Comparison of ENCODE assay signal across 8 cellular contexts in genomic region chr11:63841554-63841953, GRCh38. TPM values are rescaled to one million over a fixed set of nuclear protein-coding genes. Genes with fewer than 3 reads are reported as not detected.
DNase-seq lines count a peak whose midpoint lies in the region; ATAC-seq lines count a peak whose summit lies in the region.

No MANE protein-coding gene starts in this region.

- H3K9me3 ChIP-seq in iPS-20b (ENCODE audit: insufficient read depth, low read depth, low read length) (no peaks in the 10 kb centered on the region), subcutaneous abdominal adipose tissue (ENCODE audit: control insufficient read depth in 5 of 5, low read length in 5 of 5) (no peaks in the 10 kb centered on the region)

- H3K4me1 Mint-ChIP-seq in stimulated activated naive CD8-positive, alpha-beta T cell treated with anti-CD3 and anti-CD28 coated beads, Interleukin-15, Interleukin-2, amounts not matched to agents 100 ng/mL and 50 ng/mL, for 24 hours (ENCODE audit: low read depth): peaks cover 75% of the 10 kb centered on the region
- H3K4me1 Mint-ChIP-seq in activated naive CD8-positive, alpha-beta T cell treated with anti-CD3 and anti-CD28 coated beads, Interleukin-2, amount 10 ng/mL, durations not matched to agents 7 days and 5 days: peaks cover 67% of the 10 kb centered on the region

- H3K36me3 Mint-ChIP-seq in stimulated activated naive CD8-positive, alpha-beta T cell treated with anti-CD3 and anti-CD28 coated beads, Interleukin-15, Interleukin-2, amounts not matched to agents 100 ng/mL and 50 ng/mL, for 24 hours (ENCODE audit: low read depth): peaks cover 24% of the 10 kb centered on the region
- peaks cover 38% of the 10 kb centered on the region for H3K36me3 Mint-ChIP-seq in activated naive CD8-positive, alpha-beta T cell treated with anti-CD3 and anti-CD28 coated beads, Interleukin-2, amount 10 ng/mL, durations not matched to agents 7 days and 5 days

- H3K9ac ChIP-seq in iPS-20b (ENCODE audit: low read depth, low read length): peak overlapping the region; percentile 92
- H3K9ac ChIP-seq in subcutaneous abdominal adipose tissue (ENCODE audit: low read length in 5 of 5): peak overlapping the region; percentile 33 to 99 (median 86)

- POLR2A ChIA-PET in activated naive CD8-positive, alpha-beta T cell treated with anti-CD3 and anti-CD28 coated beads, Interleukin-2, amount 10 ng/mL, durations not matched to agents 7 days and 5 days (lab: Charles Lee): interaction anchor here (0.6 to 2.8 kb wide), 5 partner anchors 10 to 290 kb away, joined by 3 to 8 read pairs (median 3); no protein-coding TSS in a partner anchor

- DNase-seq in stimulated activated naive CD8-positive, alpha-beta T cell treated with anti-CD3 and anti-CD28 coated beads, Interleukin-15, Interleukin-2, amounts not matched to agents 100 U/mL and 50 U/mL, for 24 hours: no peak
- DNase-seq in activated naive CD8-positive, alpha-beta T cell treated with anti-CD3 and anti-CD28 coated beads, Interleukin-2, amount 10 ng/mL, durations not matched to agents 7 days and 5 days: no peak
- no peak for DNase-seq in epidermal melanocyte (ENCODE audit: insufficient read length, low spot score)

- H3K27ac Mint-ChIP-seq in stimulated activated naive CD8-positive, alpha-beta T cell treated with anti-CD3 and anti-CD28 coated beads, Interleukin-15, Interleukin-2, amounts not matched to agents 100 ng/mL and 50 ng/mL, for 24 hours: peak overlapping the region; percentile 63
- peak overlapping the region; percentile 91 for H3K27ac Mint-ChIP-seq in activated naive CD8-positive, alpha-beta T cell treated with anti-CD3 and anti-CD28 coated beads, Interleukin-2, amount 10 ng/mL, durations not matched to agents 7 days and 5 days

- H3K27me3 ChIP-seq in iPS-20b (ENCODE audit: insufficient read depth, low read length): no peaks in the 10 kb centered on the region
- no peaks in the 10 kb centered on the region for H3K27me3 ChIP-seq in subcutaneous abdominal adipose tissue (ENCODE audit: control insufficient read depth in 5 of 5, insufficient read depth in 4 of 5, low read length in 5 of 5)

- H3K27me3 Mint-ChIP-seq in stimulated activated naive CD8-positive, alpha-beta T cell treated with anti-CD3 and anti-CD28 coated beads, Interleukin-15, Interleukin-2, amounts not matched to agents 100 ng/mL and 50 ng/mL, for 24 hours: no peaks in the 10 kb centered on the region
- no peaks in the 10 kb centered on the region for H3K27me3 Mint-ChIP-seq in activated naive CD8-positive, alpha-beta T cell treated with anti-CD3 and anti-CD28 coated beads, Interleukin-2, amount 10 ng/mL, durations not matched to agents 7 days and 5 days

- H3K4me1 ChIP-seq in iPS-20b (ENCODE audit: insufficient read depth, low read length): peaks cover 48% of the 10 kb centered on the region
- H3K4me1 ChIP-seq in subcutaneous abdominal adipose tissue (ENCODE audit: control insufficient read depth in 5 of 5, insufficient read depth in 5 of 5, low read length in 5 of 5): peaks cover 12 to 77% (median 67%) of the 10 kb centered on the region in 5 donors

- H3K27ac ChIP-seq in iPS-20b (ENCODE audit: low read length) (no peak overlapping the region), subcutaneous abdominal adipose tissue (ENCODE audit: low read depth, low read length) (peak overlapping the region; percentile 75)

- peak overlapping the region; percentile 91 for H3K4me3 ChIP-seq in iPS-20b (ENCODE audit: low read length)
- H3K4me3 ChIP-seq in subcutaneous abdominal adipose tissue (ENCODE audit: low read depth in 1 of 5, low read length in 5 of 5): peak overlapping the region in 4 of 5 donors; percentile 25 to 93 (median 83)

- H3K9me3 Mint-ChIP-seq in stimulated activated naive CD8-positive, alpha-beta T cell treated with anti-CD3 and anti-CD28 coated beads, Interleukin-15, Interleukin-2, amounts not matched to agents 100 ng/mL and 50 ng/mL, for 24 hours: no peaks in the 10 kb centered on the region
- H3K9me3 Mint-ChIP-seq in activated naive CD8-positive, alpha-beta T cell treated with anti-CD3 and anti-CD28 coated beads, Interleukin-2, amount 10 ng/mL, durations not matched to agents 7 days and 5 days: no peaks in the 10 kb centered on the region

- H3K36me3 ChIP-seq in iPS-20b (ENCODE audit: insufficient read depth, low read depth, low read length): peaks cover 9% of the 10 kb centered on the region; the same call in 1 of the 2 replicates
- peaks cover 0 to 10% (median 5%) of the 10 kb centered on the region in 5 donors for H3K36me3 ChIP-seq in subcutaneous abdominal adipose tissue (ENCODE audit: control insufficient read depth in 5 of 5, insufficient read depth in 5 of 5, low read length in 5 of 5)

- no peak for ATAC-seq in stimulated activated naive CD8-positive, alpha-beta T cell treated with anti-CD3 and anti-CD28 coated beads, Interleukin-15, Interleukin-2, amounts not matched to agents 100 U/mL and 50 U/mL, for 24 hours
- ATAC-seq in activated naive CD8-positive, alpha-beta T cell treated with anti-CD3 and anti-CD28 coated beads, Interleukin-2, amount 10 ng/mL, durations not matched to agents 7 days and 5 days (ENCODE audit: low read depth): no peak
- ATAC-seq in GM18870 (IDR thresholded peaks at IDR 0.05; ENCODE audit: unreplicated experiment) (no peak), HG03442 (IDR thresholded peaks at IDR 0.05; ENCODE audit: unreplicated experiment) (no peak)

- H3K4me3 Mint-ChIP-seq in stimulated activated naive CD8-positive, alpha-beta T cell treated with anti-CD3 and anti-CD28 coated beads, Interleukin-15, Interleukin-2, amounts not matched to agents 100 ng/mL and 50 ng/mL, for 24 hours: peak overlapping the region; percentile 90
- peak overlapping the region; percentile 93 for H3K4me3 Mint-ChIP-seq in activated naive CD8-positive, alpha-beta T cell treated with anti-CD3 and anti-CD28 coated beads, Interleukin-2, amount 10 ng/mL, durations not matched to agents 7 days and 5 days

RNA-seq across cellular contexts. Expression of gene MARK2, which starts 2.6 kb away (rescaled TPM):
- total RNA-seq in activated naive CD8-positive, alpha-beta T cell treated with anti-CD3 and anti-CD28 coated beads, Interleukin-2, amount 10 ng/mL, durations not matched to agents 7 days and 5 days: 10 to 100 TPM; 60.6 to 62.3 TPM

RNA-seq across cellular contexts. Expression of gene SPINDOC, which starts 28.3 kb away (rescaled TPM):
- total RNA-seq in activated naive CD8-positive, alpha-beta T cell treated with anti-CD3 and anti-CD28 coated beads, Interleukin-2, amount 10 ng/mL, durations not matched to agents 7 days and 5 days: 10 to 100 TPM; 35.1 to 35.2 TPM
